Comparison of ENCODE assay signal across 2 cellular contexts in genomic region chr20:33761698-33762250, GRCh38.
TF ChIP-seq lines count a peak whose summit lies in the region.

No MANE protein-coding gene starts in this region.

TF ChIP-seq in HepG2, 621 proteins besides CTCF, POLR2A, EP300 and RAD21:
- TF ChIP-seq AHR (CRISPR knock-in tag; IDR thresholded peaks at IDR 0.05) (no peak), HNRNPH1 (optimal IDR thresholded peaks at IDR 0.05; ENCODE audit: low read depth, low read length) (peak; percentile 52), ZNF768 (CRISPR knock-in tag; IDR thresholded peaks at IDR 0.05) (peak; percentile 95), NBN (conservative IDR thresholded peaks at IDR 0.05) (no peak), SP2 (CRISPR knock-in tag; IDR thresholded peaks at IDR 0.05) (no peak)

TF ChIP-seq in K562, 482 proteins besides CTCF, POLR2A, EP300 and RAD21:
- TF ChIP-seq GABPA (tag; conservative IDR thresholded peaks at IDR 0.05; ENCODE audit: low read depth) (no peak), PREB (CRISPR knock-in tag; IDR thresholded peaks at IDR 0.05) (no peak), FOS (IDR thresholded peaks at IDR 0.05; ENCODE audit: extremely low read depth, insufficient read length) (no peak), RBM25 (IDR thresholded peaks at IDR 0.05; ENCODE audit: low read depth, low read length, severe bottlenecking) (peak; percentile 62), ZBTB17 (CRISPR knock-in tag; IDR thresholded peaks at IDR 0.05) (0 out of 2 replicates have a peak, but pooled peaks have one; percentile 43), ZFP36 (IDR thresholded peaks at IDR 0.05; ENCODE audit: low read depth, low read length, partially characterized antibody) (peak; percentile 42), HDAC6 (IDR thresholded peaks at IDR 0.05; ENCODE audit: low read depth, low read length) (no peak), HBP1 (CRISPR knock-in tag; IDR thresholded peaks at IDR 0.05) (no peak), SMAD1 (IDR thresholded peaks at IDR 0.05; ENCODE audit: low read depth, low read length, partially characterized antibody) (no peak)
TF ChIP-seq in K562: peak in this region for 3.
